In genomic region chr3:99929409-99930139, GRCh38 we compare ENCODE assay signal across 9 cellular contexts.
DNase-seq lines count a peak whose midpoint lies in the region; ATAC-seq and TF ChIP-seq lines count a peak whose summit lies in the region.
"Had no signal": no experiment of that assay in that cellular context is flagged by ENCODE, and none has a peak within 500 bp of the region (broad histone marks: within the 10 kb centered on the region; RNA-seq: fewer than 3 reads in every experiment).

No MANE protein-coding gene starts in this region.

- H4K8ac ChIP-seq in mesendoderm (ENCODE audit: low read depth, low read length) = no peak overlapping the region

- no peak overlapping the region for H2AK5ac ChIP-seq in mesendoderm (ENCODE audit: low read length)

- H3K4me2 ChIP-seq in mesendoderm (ENCODE audit: low read length) = no peak overlapping the region

- H2BK15ac ChIP-seq in mesendoderm (replicated peaks; ENCODE audit: low read depth) = no peak overlapping the region

- no peak for TF ChIP-seq CTCF in GM10248 (IDR thresholded peaks at IDR 0.05; ENCODE audit: control extremely low read depth, extremely low read depth, low read depth, missing control alignments)

- peak overlapping the region; percentile 66 for H3K27ac ChIP-seq in cingulate gyrus (ENCODE audit: low read depth, low read length)
- H3K27ac ChIP-seq in mesendoderm (ENCODE audit: low read depth, low read length) = no peak overlapping the region
- H3K27ac ChIP-seq in urinary bladder (ENCODE audit: low read depth) = peak overlapping the region; percentile 15

- H3K4ac ChIP-seq in mesendoderm (ENCODE audit: low read depth, low read length) = no peak overlapping the region

- POLR2A ChIA-PET in GM10248 (lab: Yijun Ruan, JAX) = no interaction called here

- no peak overlapping the region for H3K18ac ChIP-seq in mesendoderm (ENCODE audit: low read length)

- WGBS in mesendoderm (ENCODE audit: extremely low coverage, insufficient coverage, low lambda C conversion rate) = no CpG with 5 or more reads among the region's 6 CpGs
- 30% methylated on average over 6 of the region's 6 CpGs for WGBS in urinary bladder

- no peak overlapping the region for H4K5ac ChIP-seq in mesendoderm (ENCODE audit: low read length)

- no peak overlapping the region for H2BK120ac ChIP-seq in mesendoderm (ENCODE audit: low read depth, low read length)

- no peak overlapping the region for H3K56ac ChIP-seq in mesendoderm (ENCODE audit: low read length)

- no peak for ATAC-seq in HG02759 (IDR thresholded peaks at IDR 0.05; ENCODE audit: unreplicated experiment)
- ATAC-seq: Panc1 had no signal

- H3K23ac ChIP-seq in mesendoderm (ENCODE audit: low read length) = no peak overlapping the region

- H3K4me1 ChIP-seq in mesendoderm (ENCODE audit: control insufficient read depth, low read depth, low read length) (peaks cover 12% of the 10 kb centered on the region), urinary bladder (ENCODE audit: insufficient read depth) (no peaks in the 10 kb centered on the region)

- H2BK5ac ChIP-seq in mesendoderm (ENCODE audit: low read length) = no peak overlapping the region

- DNase-seq in NCI-H2196 treated with DMSO at 0.1 percent for 48 hours (lab: John Stamatoyannopoulos, UW; ENCODE audit: unreplicated experiment) (peak; percentile 74), mesendoderm (peak; percentile 72), OCI-M1 (lab: John Stamatoyannopoulos, UW) (no peak), GM10248 (ENCODE audit: extremely low spot score) (no peak)
- DNase-seq: activated CD4-positive, alpha-beta memory T cell treated with anti-CD3 and anti-CD28 coated beads, Interleukin-2, amount 10 ng/mL, durations not matched to agents 7 days and 5 days had no signal

- H3K36me3 ChIP-seq in mesendoderm (ENCODE audit: control insufficient read depth, insufficient read depth, low read length) (no peaks in the 10 kb centered on the region), urinary bladder (ENCODE audit: insufficient read depth) (no peaks in the 10 kb centered on the region)

- no peaks in the 10 kb centered on the region for H3K27me3 ChIP-seq in mesendoderm (ENCODE audit: insufficient read depth, low read length, poor library complexity)

- CTCF ChIA-PET in GM10248 (lab: Yijun Ruan, JAX) = no interaction called here

- peaks cover 1% of the 10 kb centered on the region for H3K79me1 ChIP-seq in mesendoderm (ENCODE audit: low read length)

- H3K9ac ChIP-seq in mesendoderm (ENCODE audit: low read length) = no peak overlapping the region

- H3K4me3 ChIP-seq in mesendoderm (ENCODE audit: low read length) (no peak overlapping the region), urinary bladder (ENCODE audit: low read depth, low read length) (no peak overlapping the region)

- H3K79me2 ChIP-seq in mesendoderm (ENCODE audit: control insufficient read depth, insufficient read depth, low read length) = no peaks in the 10 kb centered on the region

Comparison
In these comparisons a context has a peak if more than half of its experiments do, and no peak if none do; other contexts are left out.
1. DNase-seq: peak in NCI-H2196 treated with DMSO at 0.1 percent for 48 hours (single experiment) and mesendoderm (single experiment); none in OCI-M1 (single experiment) and GM10248 (single experiment).